ENCODE assay signal across 1 cellular context in genomic region chr16:46828292-46828691, GRCh38.
A peak's percentile ranks its signal among the peaks of the same experiment; 100 is the strongest.
TF ChIP-seq lines count a peak whose summit lies in the region.

No MANE protein-coding gene starts in this region.

TF ChIP-seq in K562, 482 proteins besides CTCF, POLR2A, EP300 and RAD21:
- 0 out of 2 replicates have a peak, but pooled peaks have one; percentile 42 for TF ChIP-seq GATAD2B (IDR thresholded peaks at IDR 0.05; ENCODE audit: borderline replicate concordance)
- TF ChIP-seq PBX2 (CRISPR knock-in tag; IDR thresholded peaks at IDR 0.05; ENCODE audit: low read depth), result no peak
- peak; percentile 64 for TF ChIP-seq PBX2 (tag; conservative IDR thresholded peaks at IDR 0.05; ENCODE audit: low read depth)
- TF ChIP-seq TEAD4 (IDR thresholded peaks at IDR 0.05; ENCODE audit: low read length), result peak; percentile 50; the same call in 1 of the 2 replicates
- TF ChIP-seq TEAD4 (CRISPR knock-in tag; IDR thresholded peaks at IDR 0.05; ENCODE audit: borderline replicate concordance), result no peak
- TF ChIP-seq KDM1A (IDR thresholded peaks at IDR 0.05), result 0 out of 4 replicates have a peak, but pooled peaks of 1 of the 2 experiments have one; percentile 18
- peak; percentile 65 for TF ChIP-seq PKNOX1 (IDR thresholded peaks at IDR 0.05)
- TF ChIP-seq TCF3 (CRISPR knock-in tag; IDR thresholded peaks at IDR 0.05), result 0 out of 2 replicates have a peak, but pooled peaks have one; percentile 13
- no peak for TF ChIP-seq ZNF696 (CRISPR knock-in tag; conservative IDR thresholded peaks at IDR 0.05)
- TF ChIP-seq CBFA2T3 (IDR thresholded peaks at IDR 0.05), result peak; percentile 29; the same call in 1 of the 2 replicates
- TF ChIP-seq MEIS2 (IDR thresholded peaks at IDR 0.05; ENCODE audit: partially characterized antibody), result peak; percentile 92
- TF ChIP-seq C11orf30 (IDR thresholded peaks at IDR 0.05; ENCODE audit: low read depth), result no peak
- 0 out of 2 replicates have a peak, but pooled peaks have one; percentile 9 for TF ChIP-seq TAL1 (IDR thresholded peaks at IDR 0.05)
TF ChIP-seq in K562: peak in this region for 9.
